ENCODE assay signal across 1 cellular context in the genomic region with DNA sequence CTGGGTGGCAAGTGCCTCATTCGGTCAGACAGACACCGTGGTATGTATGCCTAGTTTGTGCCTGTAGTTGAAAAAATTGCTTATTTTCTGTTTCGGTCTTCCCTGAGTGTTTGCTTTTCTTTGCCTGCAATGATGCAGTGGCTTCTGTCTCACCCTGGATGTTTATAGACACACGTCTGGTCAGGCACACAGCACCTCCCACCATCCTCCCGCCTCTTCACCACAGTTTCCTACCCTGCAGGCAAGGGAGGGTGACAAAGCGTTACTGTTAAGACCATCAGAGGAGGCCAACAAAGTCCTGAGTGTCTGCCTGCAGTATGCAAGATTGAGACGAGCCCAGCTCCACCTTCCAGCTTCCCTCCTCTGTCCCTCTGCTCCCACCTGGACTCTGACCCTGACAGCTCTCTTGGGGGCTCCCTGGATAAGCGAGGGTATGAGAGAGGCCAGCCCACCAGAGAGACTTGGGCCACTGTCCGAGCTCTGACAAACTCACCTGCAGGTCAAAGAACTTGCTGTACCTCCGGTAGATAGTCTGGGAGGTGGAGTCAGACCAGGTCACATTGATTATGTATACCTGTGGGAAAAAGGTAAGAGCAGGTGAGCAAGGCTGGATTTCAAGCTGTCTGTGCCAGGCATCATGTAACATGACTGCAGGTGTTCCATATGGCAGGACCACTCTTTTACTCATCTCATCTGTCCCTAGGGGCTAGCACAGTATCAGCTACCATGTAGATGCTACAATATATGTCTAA.
A peak's percentile ranks its signal among the peaks of the same experiment; 100 is the strongest.
TF ChIP-seq lines count a peak whose summit lies in the region.

No MANE protein-coding gene starts in this region.

TF ChIP-seq in IMR-90, 13 proteins besides CTCF, POLR2A, EP300 and RAD21 (continued from another document):
- TF ChIP-seq, protein P1, sequence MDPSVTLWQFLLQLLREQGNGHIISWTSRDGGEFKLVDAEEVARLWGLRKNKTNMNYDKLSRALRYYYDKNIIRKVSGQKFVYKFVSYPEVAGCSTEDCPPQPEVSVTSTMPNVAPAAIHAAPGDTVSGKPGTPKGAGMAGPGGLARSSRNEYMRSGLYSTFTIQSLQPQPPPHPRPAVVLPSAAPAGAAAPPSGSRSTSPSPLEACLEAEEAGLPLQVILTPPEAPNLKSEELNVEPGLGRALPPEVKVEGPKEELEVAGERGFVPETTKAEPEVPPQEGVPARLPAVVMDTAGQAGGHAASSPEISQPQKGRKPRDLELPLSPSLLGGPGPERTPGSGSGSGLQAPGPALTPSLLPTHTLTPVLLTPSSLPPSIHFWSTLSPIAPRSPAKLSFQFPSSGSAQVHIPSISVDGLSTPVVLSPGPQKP (IDR thresholded peaks at IDR 0.05; ENCODE audit: borderline replicate concordance, low read depth, low read length) = no peak
- TF ChIP-seq CEBPB (IDR thresholded peaks at IDR 0.05; ENCODE audit: low read depth, low read length) = 0 out of 2 replicates have a peak, but pooled peaks have one; percentile 15
- TF ChIP-seq FOS (IDR thresholded peaks at IDR 0.05; ENCODE audit: low read depth, low read length) = 0 out of 2 replicates have a peak, but pooled peaks have one; percentile 29
- peak; percentile 59; the same call in 1 of the 2 replicates for TF ChIP-seq MAZ (IDR thresholded peaks at IDR 0.05; ENCODE audit: borderline replicate concordance, low read depth, low read length)
- TF ChIP-seq CHD1 (IDR thresholded peaks at IDR 0.05; ENCODE audit: low read depth, low read length) = no peak
- TF ChIP-seq MXI1 (IDR thresholded peaks at IDR 0.05; ENCODE audit: borderline replicate concordance, low read depth, low read length) = no peak
- TF ChIP-seq, protein P2, sequence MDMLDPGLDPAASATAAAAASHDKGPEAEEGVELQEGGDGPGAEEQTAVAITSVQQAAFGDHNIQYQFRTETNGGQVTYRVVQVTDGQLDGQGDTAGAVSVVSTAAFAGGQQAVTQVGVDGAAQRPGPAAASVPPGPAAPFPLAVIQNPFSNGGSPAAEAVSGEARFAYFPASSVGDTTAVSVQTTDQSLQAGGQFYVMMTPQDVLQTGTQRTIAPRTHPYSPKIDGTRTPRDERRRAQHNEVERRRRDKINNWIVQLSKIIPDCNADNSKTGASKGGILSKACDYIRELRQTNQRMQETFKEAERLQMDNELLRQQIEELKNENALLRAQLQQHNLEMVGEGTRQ (IDR thresholded peaks at IDR 0.05; ENCODE audit: low read depth, low read length) = no peak
